21 cellular contexts compared by ENCODE assay signal in the genomic region with DNA sequence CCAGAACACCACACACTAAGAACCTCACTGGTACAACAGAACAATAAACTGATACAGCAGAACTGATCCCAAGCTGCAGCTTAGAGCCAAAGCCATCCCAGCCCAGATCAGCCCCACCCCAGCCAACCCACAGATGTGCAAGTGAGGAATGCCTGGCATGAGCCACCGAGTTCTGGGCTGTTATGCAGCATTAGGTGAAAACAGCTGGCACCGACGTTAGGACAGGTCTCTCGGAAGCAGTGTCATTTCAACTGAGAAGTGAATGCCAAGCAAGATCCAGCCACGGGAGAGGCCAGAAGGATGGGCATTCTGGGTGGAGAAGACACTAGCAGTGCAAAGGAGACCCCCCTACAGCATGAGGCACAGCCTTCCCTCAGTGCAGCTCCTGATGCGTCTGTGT.
"Had no signal": no experiment of that assay in that cellular context is flagged by ENCODE, and none has a peak within 500 bp of the region (broad histone marks: within the 10 kb centered on the region; RNA-seq: fewer than 3 reads in every experiment).

No MANE protein-coding gene starts in this region.

- DNase-seq: activated CD4-positive, alpha-beta T cell treated with anti-CD3 and anti-CD28 coated beads, Interleukin-2, amount 50 U/mL, for 1 hour; activated CD8-positive, alpha-beta memory T cell treated with anti-CD3 and anti-CD28 coated beads, Interleukin-2, amount 50 U/mL, for 4 hours; activated effector memory CD4-positive, alpha-beta T cell treated with anti-CD3 and anti-CD28 coated beads, Interleukin-2, amount 50 U/mL, for 16 hours; activated naive CD4-positive, alpha-beta T cell treated with anti-CD3 and anti-CD28 coated beads, Interleukin-2, amount 50 U/mL, for 16 hours; activated T-cell treated with anti-CD3 and anti-CD28 coated beads, Interleukin-2, amount 50 U/mL, for 48 hours; effector CD8-positive, alpha-beta T cell; nephron progenitor cell; occipital lobe; right cardiac atrium; stimulated activated CD4-positive, alpha-beta T cell treated with anti-CD3 and anti-CD28 coated beads, Interleukin-4, amount 100 ng/mL, for 1 hour; stimulated activated naive CD8-positive, alpha-beta T cell treated with anti-CD3 and anti-CD28 coated beads, Interleukin-15, amount 100 ng/mL, for 72 hours; T-helper 9 cell had no signal

- H3K9me3 Mint-ChIP-seq: nephron progenitor cell; stimulated activated naive CD8-positive, alpha-beta T cell treated with anti-CD3 and anti-CD28 coated beads, Interleukin-15, amount 100 ng/mL, for 72 hours had no signal

- H3K27me3 ChIP-seq: ascending aorta, esophagus muscularis mucosa, gastroesophageal sphincter, hepatocyte had no signal

- H3K36me3 ChIP-seq: ascending aorta, esophagus muscularis mucosa, gastroesophageal sphincter, prostate gland, thoracic aorta had no signal

- H3K4me3 ChIP-seq: ascending aorta, esophagus muscularis mucosa, gastroesophageal sphincter, hepatocyte, lung, prostate gland, smooth muscle cell, thoracic aorta had no signal

- H3K27ac ChIP-seq: ascending aorta, esophagus muscularis mucosa, gastroesophageal sphincter, hepatocyte, prostate gland, thoracic aorta had no signal

- H3K27me3 Mint-ChIP-seq: stimulated activated naive CD8-positive, alpha-beta T cell treated with anti-CD3 and anti-CD28 coated beads, Interleukin-15, amount 100 ng/mL, for 72 hours had no signal

- H3K4me3 Mint-ChIP-seq: nephron progenitor cell; stimulated activated naive CD8-positive, alpha-beta T cell treated with anti-CD3 and anti-CD28 coated beads, Interleukin-15, amount 100 ng/mL, for 72 hours had no signal

- H3K9me3 ChIP-seq: ascending aorta, esophagus muscularis mucosa, gastroesophageal sphincter, prostate gland, thoracic aorta had no signal

- ATAC-seq: gastroesophageal sphincter; left lobe of liver; right cardiac atrium; stimulated activated naive CD8-positive, alpha-beta T cell treated with anti-CD3 and anti-CD28 coated beads, Interleukin-15, amount 100 ng/mL, for 72 hours had no signal

- H3K4me1 ChIP-seq: ascending aorta, prostate gland had no signal
